Comparison of ENCODE assay signal across 8 cellular contexts in the genomic region with DNA sequence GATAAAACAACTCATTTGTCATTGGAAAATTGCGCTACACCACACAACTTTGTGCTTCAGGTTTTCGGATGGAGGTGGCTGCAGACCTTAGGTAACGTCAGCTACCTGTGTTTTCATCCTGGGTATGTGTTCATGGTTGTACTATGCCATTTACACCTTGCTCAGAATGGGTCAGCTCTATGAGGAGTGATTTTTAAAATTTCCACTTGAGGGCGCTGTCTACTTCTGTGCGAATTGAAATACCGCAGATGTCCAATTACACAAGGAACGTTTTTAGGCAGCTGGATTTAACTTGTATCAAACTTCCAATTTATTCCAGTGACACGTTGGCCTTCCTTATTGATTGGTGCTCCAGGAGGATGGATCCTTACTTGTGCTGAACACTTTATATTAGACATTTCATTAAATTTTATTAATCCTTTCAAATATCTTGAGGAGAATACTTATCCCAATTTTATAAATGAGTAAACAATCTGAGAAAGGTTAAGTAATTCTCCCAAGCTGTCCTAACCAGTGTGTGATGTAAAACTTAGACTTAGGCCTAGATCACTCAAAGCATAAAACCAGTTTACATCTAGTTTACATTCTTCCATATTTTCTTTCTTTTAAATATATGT. TPM values are rescaled to one million over a fixed set of nuclear protein-coding genes. Genes with fewer than 3 reads are reported as not detected.
A peak's percentile ranks its signal among the peaks of the same experiment; 100 is the strongest.
DNase-seq lines count a peak whose midpoint lies in the region; ATAC-seq and TF ChIP-seq lines count a peak whose summit lies in the region.

No MANE protein-coding gene starts in this region.

- H3K4me3 ChIP-seq in cardiac muscle cell, result no peak overlapping the region
- H3K4me3 ChIP-seq in adipocyte (ENCODE audit: low read length), result no peak overlapping the region
- no peak overlapping the region for H3K4me3 ChIP-seq in left lung
- no peak overlapping the region for H3K4me3 ChIP-seq in tibial artery

- H3K4me1 ChIP-seq in cardiac muscle cell (ENCODE audit: low read depth) (no peaks in the 10 kb centered on the region), adipocyte (ENCODE audit: control insufficient read depth, insufficient read depth, low read length) (no peaks in the 10 kb centered on the region), left lung (no peaks in the 10 kb centered on the region), tibial artery (no peaks in the 10 kb centered on the region)

- no peak overlapping the region for H3K9ac ChIP-seq in adipocyte (ENCODE audit: low read length)

- peak; percentile 53 for TF ChIP-seq CTCF in cardiac muscle cell (IDR thresholded peaks at IDR 0.05; ENCODE audit: low read depth, low read length)
- peak; percentile 33 to 55 for TF ChIP-seq CTCF in left lung (IDR thresholded peaks at IDR 0.05)
- peak in 1 of 2 experiments; percentile 26 for TF ChIP-seq CTCF in tibial artery (IDR thresholded peaks at IDR 0.05)

- H3K36me3 ChIP-seq in cardiac muscle cell (no peaks in the 10 kb centered on the region), adipocyte (ENCODE audit: control insufficient read depth, insufficient read depth, low read length, severe bottlenecking) (no peaks in the 10 kb centered on the region), left lung (no peaks in the 10 kb centered on the region), tibial artery (no peaks in the 10 kb centered on the region)

- DNase-seq in cardiac muscle cell (ENCODE audit: low read depth in 1 of 2, low spot score in 1 of 2) (peak; percentile 29 to 73), left ventricle myocardium superior (no peak), NCI-H1694 (lab: John Stamatoyannopoulos, UW) (peak; percentile 62), adipocyte (ENCODE audit: low read depth) (peak; percentile 81), left lung (no peak), OCI-M2 (lab: John Stamatoyannopoulos, UW; ENCODE audit: unreplicated experiment) (no peak), tibial artery (no peak)

- H3K9me3 ChIP-seq in cardiac muscle cell (ENCODE audit: low read depth) (no peaks in the 10 kb centered on the region), adipocyte (ENCODE audit: control insufficient read depth, low read length) (no peaks in the 10 kb centered on the region), left lung (no peaks in the 10 kb centered on the region), tibial artery (no peaks in the 10 kb centered on the region)

- H3K27ac ChIP-seq in cardiac muscle cell, result no peak overlapping the region
- H3K27ac ChIP-seq in left lung, result no peak overlapping the region
- no peak overlapping the region for H3K27ac ChIP-seq in tibial artery

- intact Hi-C loops in left ventricle myocardium superior (cut with micrococcal nuclease) (loop anchor here (10.0 kb wide), 1 partner anchor 65 kb away; no protein-coding TSS in a partner anchor), left lung (cut with DNase I) (no loop called here), tibial artery (cut with DNase I; ENCODE audit: low total_unique reads) (no loop called here)

- H3K27me3 ChIP-seq in cardiac muscle cell (no peaks in the 10 kb centered on the region), adipocyte (replicated peaks; ENCODE audit: control insufficient read depth, insufficient read depth, low read length) (no peaks in the 10 kb centered on the region), left lung (no peaks in the 10 kb centered on the region), tibial artery (no peaks in the 10 kb centered on the region)

- ATAC-seq in left ventricle myocardium superior (no peak), HG02642 (IDR thresholded peaks at IDR 0.05; ENCODE audit: poor library complexity, unreplicated experiment) (peak; percentile 79), left lung (peak; percentile 84)

RNA-seq across cellular contexts. Expression of gene DMRTA1, which starts 23.4 kb away (rescaled TPM):
- total RNA-seq in cardiac muscle cell, result 3.8 and 4.8 TPM in 2 replicates
- polyA plus RNA-seq in cardiac muscle cell, result 2.8 and 3.0 TPM in 2 replicates
- total RNA-seq in left ventricle myocardium superior, result 0.77 TPM
- total RNA-seq in left lung, result 1 to 10 TPM; 1.9 to 3.2 TPM

Comparison
In these comparisons a context has a peak if more than half of its experiments do, and no peak if none do; other contexts are left out.
1. DNase-seq: peak in cardiac muscle cell (2 of 2), NCI-H1694 (single experiment) and adipocyte (single experiment); none in left ventricle myocardium superior (single experiment), left lung (0 of 2), OCI-M2 (single experiment) and tibial artery (0 of 2).